ENCODE assay signal across 29 cellular contexts in genomic region chr21:31713115-31713514, GRCh38.
"Had no signal": no experiment of that assay in that cellular context is flagged by ENCODE, and none has a peak within 500 bp of the region (broad histone marks: within the 10 kb centered on the region; RNA-seq: fewer than 3 reads in every experiment).

No MANE protein-coding gene starts in this region.

- H3K4me3 Mint-ChIP-seq: activated B cell treated with CpG ODN at 0.5 μM for 24 hours; activated CD4-positive, alpha-beta T cell treated with anti-CD3 and anti-CD28 coated beads, Interleukin-2, amount 10 ng/mL, durations not matched to agents 24 days and 14 days; activated CD8-positive, alpha-beta memory T cell treated with anti-CD3 and anti-CD28 coated beads, Interleukin-2, amount 10 ng/mL, durations not matched to agents 7 days and 5 days; activated naive CD8-positive, alpha-beta T cell had no signal

- H3K9me3 ChIP-seq: SJSA1 had no signal

- DNase-seq: activated B cell treated with CpG ODN at 0.5 μM for 24 hours; activated CD4-positive, alpha-beta T cell treated with anti-CD3 and anti-CD28 coated beads for 1 hour; activated CD4-positive, alpha-beta T cell treated with anti-CD3 and anti-CD28 coated beads, Interleukin-2, amount 10 ng/mL, durations not matched to agents 24 days and 14 days; activated CD4-positive, alpha-beta T cell treated with anti-CD3 and anti-CD28 coated beads, Interleukin-2, amount 50 U/mL, for 48 hours; activated CD8-positive, alpha-beta memory T cell treated with anti-CD3 and anti-CD28 coated beads, Interleukin-2, amount 10 ng/mL, durations not matched to agents 7 days and 5 days; activated effector memory CD4-positive, alpha-beta T cell treated with Interleukin-2 at 50 U/mL for 16 hours; activated naive CD4-positive, alpha-beta T cell treated with Interleukin-2 at 50 U/mL for 16 hours; amygdala; brain microvascular endothelial cell; cerebellar nuclear complex; IMR-90; KG1; NCI-H1048; NCI-H1930; NCI-H2107; NCI-H2171 treated with DMSO at 0.1 percent for 48 hours; NCI-H226; NCI-H526; NCI-H82; PC-3; SHP77; T-helper 2 cell; T1000 had no signal

- H3K36me3 ChIP-seq: brain microvascular endothelial cell, cardiac muscle cell had no signal

- H3K36me3 Mint-ChIP-seq: activated naive CD8-positive, alpha-beta T cell had no signal

- H3K9me3 Mint-ChIP-seq: activated B cell treated with CpG ODN at 0.5 μM for 24 hours; activated CD4-positive, alpha-beta T cell treated with anti-CD3 and anti-CD28 coated beads, Interleukin-2, amount 10 ng/mL, durations not matched to agents 24 days and 14 days had no signal

- H3K27ac Mint-ChIP-seq: activated B cell treated with CpG ODN at 0.5 μM for 24 hours; activated CD4-positive, alpha-beta T cell treated with anti-CD3 and anti-CD28 coated beads, Interleukin-2, amount 10 ng/mL, durations not matched to agents 24 days and 14 days; activated CD8-positive, alpha-beta memory T cell treated with anti-CD3 and anti-CD28 coated beads, Interleukin-2, amount 10 ng/mL, durations not matched to agents 7 days and 5 days; activated naive CD8-positive, alpha-beta T cell had no signal

- FAIRE-seq: RCC 7860, TTC549 had no signal

- ATAC-seq: PC-3, SK-N-SH treated with all-trans-retinoic acid at 6 μM for 48 hours had no signal

- H3K27ac ChIP-seq: brain microvascular endothelial cell had no signal

- H3K4me3 ChIP-seq: cardiac muscle cell, SJSA1 had no signal

- H3K27me3 ChIP-seq: brain microvascular endothelial cell, cardiac muscle cell, SJSA1 had no signal

- H3K27me3 Mint-ChIP-seq: activated B cell treated with CpG ODN at 0.5 μM for 24 hours; activated CD4-positive, alpha-beta T cell treated with anti-CD3 and anti-CD28 coated beads, Interleukin-2, amount 10 ng/mL, durations not matched to agents 24 days and 14 days; activated CD8-positive, alpha-beta memory T cell treated with anti-CD3 and anti-CD28 coated beads, Interleukin-2, amount 10 ng/mL, durations not matched to agents 7 days and 5 days; activated naive CD8-positive, alpha-beta T cell had no signal
